Comparison of ENCODE assay signal across 8 cellular contexts in genomic region chr3:129793947-129794318, GRCh38.
DNase-seq lines count a peak whose midpoint lies in the region; ATAC-seq and TF ChIP-seq lines count a peak whose summit lies in the region.

No MANE protein-coding gene starts in this region.

- H3K4me3 Mint-ChIP-seq in MCF 10A (ENCODE audit: unreplicated experiment) = peak overlapping the region; percentile 70
- H3K4me3 Mint-ChIP-seq in activated CD8-positive, alpha-beta T cell treated with anti-CD3 and anti-CD28 coated beads for 36 hours = no peak overlapping the region

- H3K27ac Mint-ChIP-seq in MCF 10A (ENCODE audit: low read depth, unreplicated experiment) = peak overlapping the region; percentile 82
- no peak overlapping the region for H3K27ac Mint-ChIP-seq in activated CD8-positive, alpha-beta T cell treated with anti-CD3 and anti-CD28 coated beads for 36 hours

- no peak overlapping the region for H3K27ac ChIP-seq in ascending aorta

- ATAC-seq in activated CD8-positive, alpha-beta T cell treated with anti-CD3 and anti-CD28 coated beads for 36 hours = no peak
- ATAC-seq in GM21515 (IDR thresholded peaks at IDR 0.05; ENCODE audit: unreplicated experiment) = no peak

- BruUV-seq in MCF 10A (replicated peaks; lab: Mats Ljungman, UMichigan) = TSS peak; percentile 63

- peak; percentile 25 for DNase-seq in ACHN
- DNase-seq in KBM-7 = peak; percentile 67
- peak; percentile 30 for DNase-seq in MCF 10A (ENCODE audit: unreplicated experiment)
- DNase-seq in lung microvascular endothelial cell (ENCODE audit: low read depth in 2 of 2) = peak; percentile 5 to 51
- DNase-seq in GM13976 (ENCODE audit: low spot score) = no peak
- no peak for DNase-seq in ascending aorta (ENCODE audit: low spot score in 2 of 2)
- no peak for DNase-seq in activated CD8-positive, alpha-beta T cell treated with anti-CD3 and anti-CD28 coated beads for 36 hours

- no peaks in the 10 kb centered on the region for H3K36me3 Mint-ChIP-seq in MCF 10A (ENCODE audit: insufficient read depth, unreplicated experiment)
- H3K36me3 Mint-ChIP-seq in activated CD8-positive, alpha-beta T cell treated with anti-CD3 and anti-CD28 coated beads for 36 hours (ENCODE audit: low read depth) = no peaks in the 10 kb centered on the region

- no peaks in the 10 kb centered on the region for H3K9me3 Mint-ChIP-seq in MCF 10A (ENCODE audit: unreplicated experiment)
- H3K9me3 Mint-ChIP-seq in activated CD8-positive, alpha-beta T cell treated with anti-CD3 and anti-CD28 coated beads for 36 hours = no peaks in the 10 kb centered on the region

- peaks cover 0 to 15% of the 10 kb centered on the region in 2 donors for H3K4me1 ChIP-seq in ascending aorta

- no peak overlapping the region for H3K4me3 ChIP-seq in ascending aorta

- TF ChIP-seq CTCF in MCF 10A (IDR thresholded peaks at IDR 0.05; ENCODE audit: unreplicated experiment) = no peak
- TF ChIP-seq CTCF in GM13976 (IDR thresholded peaks at IDR 0.05; ENCODE audit: borderline replicate concordance, control extremely low read depth, extremely low read depth, insufficient read depth, missing control alignments) = no peak
- no peak for TF ChIP-seq CTCF in ascending aorta (IDR thresholded peaks at IDR 0.05)
- TF ChIP-seq CTCF in activated CD8-positive, alpha-beta T cell treated with anti-CD3 and anti-CD28 coated beads for 36 hours (IDR thresholded peaks at IDR 0.05) = no peak

- no peaks in the 10 kb centered on the region for H3K27me3 ChIP-seq in ascending aorta

- H3K27me3 Mint-ChIP-seq in MCF 10A (ENCODE audit: insufficient read depth, unreplicated experiment) = no peaks in the 10 kb centered on the region
- no peaks in the 10 kb centered on the region for H3K27me3 Mint-ChIP-seq in activated CD8-positive, alpha-beta T cell treated with anti-CD3 and anti-CD28 coated beads for 36 hours

- intact Hi-C loops in MCF 10A (cut with micrococcal nuclease) = loop anchor here (5.0 to 10.0 kb wide), 2 partner anchors 69 to 132 kb away; no protein-coding TSS in a partner anchor
- intact Hi-C loops in ascending aorta (cut with DNase I) = loop anchor here (5.0 kb wide), 1 partner anchor 37 kb away; no protein-coding TSS in a partner anchor
- intact Hi-C loops in activated CD8-positive, alpha-beta T cell treated with anti-CD3 and anti-CD28 coated beads for 36 hours (cut with micrococcal nuclease) = no loop called here

- H3K36me3 ChIP-seq in ascending aorta = no peaks in the 10 kb centered on the region

- POLR2A ChIA-PET in MCF 10A (lab: Yijun Ruan, JAX) = interaction anchor here (0.9 to 2.7 kb wide), 28 partner anchors 11 to 355 kb away, joined by 3 to 39 read pairs (median 4); partner anchors contain the start of genes IFT122, MBD4 and TMCC1
- POLR2A ChIA-PET in activated CD8-positive, alpha-beta T cell treated with anti-CD3 and anti-CD28 coated beads for 36 hours (lab: Charles Lee) = interaction anchor here (1.1 to 1.4 kb wide), 2 partner anchors 29 to 45 kb away, joined by 3 read pairs; no protein-coding TSS in a partner anchor

- CTCF ChIA-PET in MCF 10A (lab: Yijun Ruan, JAX) = interaction anchor here (0.6 to 2.4 kb wide), 9 partner anchors 17 to 309 kb away, joined by 3 to 9 read pairs (median 4); no protein-coding TSS in a partner anchor
- CTCF ChIA-PET in activated CD8-positive, alpha-beta T cell treated with anti-CD3 and anti-CD28 coated beads for 36 hours (lab: Charles Lee) = interaction anchor here (1.0 kb wide), 1 partner anchor 153 kb away, joined by 3 read pairs; no protein-coding TSS in a partner anchor

- in situ Hi-C loops in ACHN (cut with HindIII; ENCODE audit: low pct_ligation_motif_present, low pct_unique_long_range_greater_than_20kb, low sequenced_read_pairs) = no loop called here
- in situ Hi-C loops in KBM-7 (cut with MboI; ENCODE audit: low pct_unique_long_range_greater_than_20kb, low sequenced_read_pairs) = no loop called here
- in situ Hi-C loops in GM13976 (cut with MboI; ENCODE audit: low sequenced_read_pairs, unreplicated experiment) = no loop called here

- no peaks in the 10 kb centered on the region for H3K9me3 ChIP-seq in ascending aorta

- H3K4me1 Mint-ChIP-seq in MCF 10A (ENCODE audit: insufficient read depth, unreplicated experiment) = peaks cover 33% of the 10 kb centered on the region
- H3K4me1 Mint-ChIP-seq in activated CD8-positive, alpha-beta T cell treated with anti-CD3 and anti-CD28 coated beads for 36 hours (ENCODE audit: low read depth) = peaks cover 20% of the 10 kb centered on the region

Comparison
In these comparisons a context has a peak if more than half of its experiments do, and no peak if none do; other contexts are left out.
1. DNase-seq: peak in ACHN (single experiment), KBM-7 (single experiment), MCF 10A (single experiment) and lung microvascular endothelial cell (2 of 2); none in GM13976 (single experiment), ascending aorta (0 of 2) and activated CD8-positive, alpha-beta T cell treated with anti-CD3 and anti-CD28 coated beads for 36 hours (single experiment).